In genomic region chr4:73206236-73206635, GRCh38 we compare ENCODE assay signal across 16 cellular contexts.
"Had no signal": no experiment of that assay in that cellular context is flagged by ENCODE, and none has a peak within 500 bp of the region (broad histone marks: within the 10 kb centered on the region; RNA-seq: fewer than 3 reads in every experiment).

No MANE protein-coding gene starts in this region.

- H3K27ac Mint-ChIP-seq: activated naive CD4-positive, alpha-beta T cell treated with anti-CD3 and anti-CD28 coated beads, Interleukin-2, amount 50 U/mL, for 72 hours; progenitor cell of endocrine pancreas had no signal

- H3K4me3 Mint-ChIP-seq: brain, neural crest cell had no signal

- H3K9me3 ChIP-seq: gastrocnemius medialis had no signal

- DNase-seq: activated CD4-positive, alpha-beta T cell treated with anti-CD3 and anti-CD28 coated beads, Interleukin-2, amount 50 U/mL, for 4 hours; activated gamma-delta T cell treated with Interleukin-2 at 50 U/mL for 16 hours; caudate nucleus; gastrocnemius medialis; head of caudate nucleus; midbrain; stimulated activated CD4-positive, alpha-beta T cell treated with anti-CD3 and anti-CD28 coated beads, Interleukin-12 subunit alpha, Interleukin-12 subunit beta, amount 100 ng/mL, for 4 hours; stimulated activated CD4-positive, alpha-beta T cell treated with anti-CD3 and anti-CD28 coated beads, Interleukin-1b, Interleukin-23, amount 100 ng/mL, for 48 hours; stimulated activated CD8-positive, alpha-beta memory T cell treated with anti-CD3 and anti-CD28 coated beads, Interleukin-4, amount 100 ng/mL, for 48 hours; stimulated activated naive CD4-positive, alpha-beta T cell had no signal

- H3K27me3 ChIP-seq: gastrocnemius medialis, left lung had no signal

- H3K36me3 ChIP-seq: gastrocnemius medialis, left lung had no signal

- H3K27me3 Mint-ChIP-seq: progenitor cell of endocrine pancreas had no signal

- H3K4me3 ChIP-seq: coronary artery, gastrocnemius medialis, left lung had no signal

- H3K27ac ChIP-seq: coronary artery, left lung had no signal
